Comparison of ENCODE assay signal across 34 cellular contexts in the genomic region with DNA sequence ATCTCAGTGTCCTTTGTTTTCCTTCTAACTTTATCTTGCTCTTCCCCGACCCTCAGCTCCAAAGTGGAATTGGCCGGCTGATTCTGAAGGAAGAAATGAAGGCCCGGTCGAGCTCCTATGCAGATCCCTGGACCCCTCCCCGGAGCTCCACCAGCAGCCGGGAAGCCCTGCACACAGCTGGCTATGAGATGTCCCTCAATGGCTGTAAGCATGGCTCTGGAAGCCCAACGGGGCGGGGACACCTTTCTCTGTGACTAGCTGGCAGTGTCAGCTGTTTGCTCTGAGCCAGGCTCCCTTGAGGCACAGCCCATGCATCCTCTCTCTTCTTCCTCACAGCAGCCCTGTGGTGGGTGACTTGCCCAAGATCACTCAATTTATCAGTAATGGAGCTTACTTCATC.
"Had no signal": no experiment of that assay in that cellular context is flagged by ENCODE, and none has a peak within 500 bp of the region (broad histone marks: within the 10 kb centered on the region; RNA-seq: fewer than 3 reads in every experiment).

No MANE protein-coding gene starts in this region.

- H3K4me2 ChIP-seq: KMS-11 had no signal

- H3K4me3 ChIP-seq: MG63 had no signal

- H3K36me3 ChIP-seq: MG63 had no signal

- H3K9ac ChIP-seq: KMS-11 had no signal

- DNase-seq: Karpas-422, Kasumi-1, KG1, MG63, MM.1S, MV-4-11, NCI-H1048, NCI-H1092, NCI-H1092 treated with DMSO at 0.1 percent for 48 hours, NCI-H1105, NCI-H1105 treated with DMSO at 0.1 percent for 48 hours, NCI-H1417, NCI-H1417 treated with DMSO at 0.1 percent for 48 hours, NCI-H1436, NCI-H1436 treated with DMSO at 0.1 percent for 48 hours, NCI-H146, NCI-H1694, NCI-H1694 treated with DMSO at 0.1 percent for 48 hours, NCI-H187, NCI-H187 treated with DMSO at 0.1 percent for 48 hours, NCI-H1930, NCI-H2029, NCI-H2029 treated with DMSO at 0.1 percent for 48 hours, NCI-H2081, NCI-H2081 treated with DMSO at 0.1 percent for 48 hours, NCI-H2107, NCI-H2171, NCI-H2171 treated with DMSO at 0.1 percent for 48 hours, NCI-H2227 treated with DMSO at 0.1 percent for 48 hours, NCI-H226, NCI-H345, NCI-H446, NCI-H446 treated with DMSO at 0.1 percent for 48 hours had no signal

- H3K27me3 ChIP-seq: MG63 had no signal

- H3K27ac ChIP-seq: KMS-11 had no signal

- H3K9me3 ChIP-seq: MG63 had no signal
